ENCODE assay signal across 20 cellular contexts in genomic region chr11:126529037-126529436, GRCh38.
"Had no signal": no experiment of that assay in that cellular context is flagged by ENCODE, and none has a peak within 500 bp of the region (broad histone marks: within the 10 kb centered on the region; RNA-seq: fewer than 3 reads in every experiment).

No MANE protein-coding gene starts in this region.

- DNase-seq: dermis blood vessel endothelial cell; effector CD4-positive, alpha-beta T cell; effector memory CD4-positive, alpha-beta T cell; foreskin keratinocyte; heart left ventricle; hypothalamus; immature natural killer cell; islet precursor cell; left cardiac atrium; left ventricle myocardium superior; lower lobe of right lung; mesenchymal stem cell; mucosa of descending colon had no signal

- H3K9me3 Mint-ChIP-seq: immature natural killer cell, mesothelial cell of epicardium had no signal

- H3K4me2 ChIP-seq: hepatocyte had no signal

- H3K36me3 Mint-ChIP-seq: immature natural killer cell, mesothelial cell of epicardium had no signal

- H3K79me2 ChIP-seq: hepatocyte had no signal

- H3K9me3 ChIP-seq: esophagus muscularis mucosa, gastroesophageal sphincter, heart left ventricle, left lung, lower lobe of right lung, mucosa of descending colon had no signal

- H3K4me1 Mint-ChIP-seq: immature natural killer cell, mesothelial cell of epicardium had no signal

- H3K27ac ChIP-seq: coronary artery, dorsolateral prefrontal cortex, esophagus muscularis mucosa, foreskin keratinocyte, gastroesophageal sphincter, heart left ventricle, hepatocyte, left lung, lower lobe of right lung had no signal

- H3K27ac Mint-ChIP-seq: immature natural killer cell, mesothelial cell of epicardium had no signal

- H2AFZ ChIP-seq: hepatocyte had no signal

- ATAC-seq: foreskin keratinocyte, gastroesophageal sphincter, heart left ventricle, left cardiac atrium, left lung, left ventricle myocardium superior, lower lobe of right lung, mucosa of descending colon had no signal

- H3K4me1 ChIP-seq: esophagus muscularis mucosa, foreskin keratinocyte, gastroesophageal sphincter, heart left ventricle, left lung, lower lobe of right lung had no signal

- H3K4me3 Mint-ChIP-seq: immature natural killer cell, mesothelial cell of epicardium had no signal

- H3K27me3 ChIP-seq: dorsolateral prefrontal cortex, foreskin keratinocyte had no signal

- H3K36me3 ChIP-seq: esophagus muscularis mucosa, gastroesophageal sphincter, heart left ventricle, left lung, lower lobe of right lung had no signal

- H3K4me3 ChIP-seq: coronary artery, dorsolateral prefrontal cortex, esophagus muscularis mucosa, gastroesophageal sphincter, heart left ventricle, hepatocyte, left lung, lower lobe of right lung, mucosa of descending colon had no signal
